18 cellular contexts compared by ENCODE assay signal in the genomic region with DNA sequence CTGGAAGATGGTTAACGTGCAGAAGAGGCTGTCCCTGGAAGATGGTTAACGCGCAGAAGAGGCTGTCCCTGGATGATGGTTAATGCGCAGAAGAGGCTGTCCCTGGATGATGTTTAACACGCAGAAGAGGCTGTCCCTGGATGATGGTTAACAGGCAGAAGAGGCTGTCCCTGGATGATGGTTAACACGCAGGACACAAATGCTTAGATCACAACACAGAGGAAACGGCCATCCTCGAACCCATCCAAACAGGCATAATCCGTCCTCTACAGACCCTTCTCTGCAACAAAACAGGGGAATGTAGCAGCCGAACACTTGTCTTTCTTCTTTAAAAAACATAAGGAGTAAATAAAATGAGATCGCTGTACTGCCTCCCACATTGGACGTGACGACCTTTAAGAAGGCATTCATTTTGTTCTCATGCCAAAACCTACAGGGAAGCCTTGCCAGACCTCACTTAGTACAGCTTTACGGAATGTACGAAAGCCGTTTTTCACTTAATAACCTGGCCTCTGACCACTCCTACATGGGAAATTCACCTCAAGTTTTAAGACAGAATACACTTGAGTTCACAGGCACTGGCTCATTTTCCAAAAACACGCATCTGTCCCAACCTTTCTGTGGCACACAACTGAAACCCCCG.
A peak's percentile ranks its signal among the peaks of the same experiment; 100 is the strongest.
DNase-seq lines count a peak whose midpoint lies in the region; ATAC-seq and TF ChIP-seq lines count a peak whose summit lies in the region.
"Had no signal": no experiment of that assay in that cellular context is flagged by ENCODE, and none has a peak within 500 bp of the region (broad histone marks: within the 10 kb centered on the region; RNA-seq: fewer than 3 reads in every experiment).

No MANE protein-coding gene starts in this region.

- DNase-seq in Right ventricle myocardium superior (no peak), right cardiac atrium (no peak), choroid plexus epithelial cell (ENCODE audit: low read depth) (peak; percentile 74), testis (peak; percentile 10), esophagus muscularis mucosa (ENCODE audit: extremely low spot score) (no peak)
- DNase-seq: 8988T; BE2C; GM23248; HCEC 1CT; NCI-H1417; NCI-H1930; NCI-H446; NCI-H69; NK-92 treated with Interleukin-12 subunit alpha and Interleukin-12 subunit beta, amount 100 ng/mL, for 24 hours; OCI-M1 had no signal

- H3K4me3 ChIP-seq in right cardiac atrium (ENCODE audit: low read length) (no peak overlapping the region), choroid plexus epithelial cell (ENCODE audit: low read depth, low read length) (no peak overlapping the region), muscle layer of colon (ENCODE audit: low read depth in 1 of 2, low read length in 2 of 2) (peak overlapping the region in 1 of 2 donors; percentile 16), testis (no peak overlapping the region), esophagus muscularis mucosa (no peak overlapping the region)
- H3K4me3 ChIP-seq: GM23248 had no signal

- no peak for TF ChIP-seq POLR2A in testis (IDR thresholded peaks at IDR 0.05)
- TF ChIP-seq POLR2A in esophagus muscularis mucosa (IDR thresholded peaks at IDR 0.05; ENCODE audit: low read depth): no peak

- TF ChIP-seq CTCF in choroid plexus epithelial cell (conservative IDR thresholded peaks at IDR 0.05; ENCODE audit: low read depth, low read length) (no peak), testis (IDR thresholded peaks at IDR 0.05) (no peak), esophagus muscularis mucosa (IDR thresholded peaks at IDR 0.05) (no peak)

- no peak overlapping the region for H3K27ac ChIP-seq in right cardiac atrium (ENCODE audit: low read length)
- H3K27ac ChIP-seq in muscle layer of colon (ENCODE audit: low read depth, low read length): peak overlapping the region; percentile 19
- H3K27ac ChIP-seq in testis: no peak overlapping the region
- H3K27ac ChIP-seq in esophagus muscularis mucosa (replicated peaks in 1 of 4): no peak overlapping the region
- H3K27ac ChIP-seq: GM23248 had no signal

- intact Hi-C loops in Right ventricle myocardium superior (cut with DNase I) (no loop called here), right cardiac atrium (cut with DNase I) (no loop called here), testis (cut with DNase I; ENCODE audit: low total_unique reads) (no loop called here), esophagus muscularis mucosa (cut with DNase I) (no loop called here)

- TF ChIP-seq EP300 in esophagus muscularis mucosa (IDR thresholded peaks at IDR 0.05): no peak

- H3K27me3 ChIP-seq in right cardiac atrium (ENCODE audit: control insufficient read depth, insufficient read depth) (no peaks in the 10 kb centered on the region), muscle layer of colon (ENCODE audit: control insufficient read depth in 1 of 2, insufficient read depth in 2 of 2, low read length in 2 of 2) (no peaks in the 10 kb centered on the region), testis (no peaks in the 10 kb centered on the region), esophagus muscularis mucosa (no peaks in the 10 kb centered on the region)
- H3K27me3 ChIP-seq: BE2C had no signal

- ATAC-seq in Right ventricle myocardium superior (ENCODE audit: poor library complexity) (peak; percentile 69), right cardiac atrium (no peak), GM19463 (IDR thresholded peaks at IDR 0.05; ENCODE audit: unreplicated experiment) (no peak), HG02852 (IDR thresholded peaks at IDR 0.05; ENCODE audit: unreplicated experiment) (no peak)

- no peak overlapping the region for H3K9ac ChIP-seq in muscle layer of colon (ENCODE audit: low read length)
- H3K9ac ChIP-seq: GM23248 had no signal

- peaks cover 3% of the 10 kb centered on the region for H3K4me1 ChIP-seq in right cardiac atrium (ENCODE audit: control insufficient read depth, insufficient read depth, low read length)
- peaks cover 12% of the 10 kb centered on the region for H3K4me1 ChIP-seq in muscle layer of colon (ENCODE audit: insufficient read depth, low read length)
- H3K4me1 ChIP-seq in testis: no peaks in the 10 kb centered on the region
- H3K4me1 ChIP-seq in esophagus muscularis mucosa: peaks cover 0 to 13% (median 11%) of the 10 kb centered on the region in 4 donors
- H3K4me1 ChIP-seq: BE2C had no signal

- H3K9me3 ChIP-seq in right cardiac atrium (ENCODE audit: control insufficient read depth, low read length): no peaks in the 10 kb centered on the region
- H3K9me3 ChIP-seq in muscle layer of colon (ENCODE audit: low read length): no peaks in the 10 kb centered on the region
- H3K9me3 ChIP-seq in testis: no peaks in the 10 kb centered on the region
- no peaks in the 10 kb centered on the region for H3K9me3 ChIP-seq in esophagus muscularis mucosa
- H3K9me3 ChIP-seq: BE2C had no signal

- WGBS in right cardiac atrium: 78% methylated on average over 18 of the region's 18 CpGs
- WGBS in testis, 2 donors: 73 to 78% methylated on average over 18 of the region's 18 CpGs
- WGBS in esophagus muscularis mucosa: 62% methylated on average over 18 of the region's 18 CpGs

- H3K36me3 ChIP-seq in muscle layer of colon (ENCODE audit: insufficient read depth, low read length): peaks cover 52% of the 10 kb centered on the region
- no peaks in the 10 kb centered on the region for H3K36me3 ChIP-seq in testis (ENCODE audit: low read depth, missing control alignments)
- peaks cover 33 to 81% (median 70%) of the 10 kb centered on the region in 4 donors for H3K36me3 ChIP-seq in esophagus muscularis mucosa
- H3K36me3 ChIP-seq: BE2C had no signal

Comparison
In these comparisons a context has a peak if more than half of its experiments do, and no peak if none do; other contexts are left out.
1. DNase-seq: peak in choroid plexus epithelial cell (single experiment) and testis (single experiment); none in Right ventricle myocardium superior (single experiment), right cardiac atrium (0 of 3) and esophagus muscularis mucosa (single experiment).